Comparison of ENCODE assay signal across 29 cellular contexts in genomic region chr17:74619077-74619673, GRCh38. TPM values are rescaled to one million over a fixed set of nuclear protein-coding genes. Genes with fewer than 3 reads are reported as not detected.
A peak's percentile ranks its signal among the peaks of the same experiment; 100 is the strongest.
DNase-seq lines count a peak whose midpoint lies in the region; ATAC-seq and TF ChIP-seq lines count a peak whose summit lies in the region.
"Had no signal": no experiment of that assay in that cellular context is flagged by ENCODE, and none has a peak within 500 bp of the region (broad histone marks: within the 10 kb centered on the region; RNA-seq: fewer than 3 reads in every experiment).

No MANE protein-coding gene starts in this region.

- peaks cover 10% of the 10 kb centered on the region for H3K4me1 Mint-ChIP-seq in MCF 10A (ENCODE audit: insufficient read depth, unreplicated experiment)
- peaks cover 14% of the 10 kb centered on the region for H3K4me1 Mint-ChIP-seq in nephron progenitor cell
- H3K4me1 Mint-ChIP-seq: activated T-helper 17 cell treated with anti-CD3 and anti-CD28 coated beads, Interleukin-2, amount 50 U/mL, for 72 hours; mesothelial cell of epicardium; WTC11 had no signal

- H3K9me3 ChIP-seq in mammary epithelial cell (replicated peaks; ENCODE audit: insufficient read depth, low read length): no peaks in the 10 kb centered on the region
- H3K9me3 ChIP-seq: ovary, upper lobe of left lung had no signal

- H2BK15ac ChIP-seq in mesendoderm (replicated peaks; ENCODE audit: low read depth): no peak overlapping the region

- H4K8ac ChIP-seq in mesendoderm (ENCODE audit: low read depth, low read length): no peak overlapping the region

- dilution Hi-C loops in mammary epithelial cell (cut with HindIII; ENCODE audit: low sequenced_read_pairs): loop anchor here (5.0 kb wide), 2 partner anchors 48 to 52 kb away; partner anchors contain the start of gene CD300H

- H3K36me3 ChIP-seq in mammary epithelial cell (ENCODE audit: insufficient read depth, low read length): no peaks in the 10 kb centered on the region
- H3K36me3 ChIP-seq in mesendoderm (ENCODE audit: control insufficient read depth, insufficient read depth, low read length): no peaks in the 10 kb centered on the region
- H3K36me3 ChIP-seq: ovary, upper lobe of left lung had no signal

- no peak overlapping the region for H3K4me2 ChIP-seq in mammary epithelial cell (ENCODE audit: insufficient read depth, low read depth, low read length)
- H3K4me2 ChIP-seq in mesendoderm (ENCODE audit: low read length): no peak overlapping the region

- no peaks in the 10 kb centered on the region for H3K79me1 ChIP-seq in mesendoderm (ENCODE audit: low read length)

- H2AK5ac ChIP-seq in mesendoderm (ENCODE audit: low read length): no peak overlapping the region

- H3K4me3 ChIP-seq in mammary epithelial cell (replicated peaks in 1 of 3; ENCODE audit: insufficient read depth in 1 of 3, low read depth in 2 of 3, low read length in 3 of 3): no peak overlapping the region
- no peak overlapping the region for H3K4me3 ChIP-seq in fibroblast of the aortic adventitia (ENCODE audit: low read depth, low read length)
- no peak overlapping the region for H3K4me3 ChIP-seq in mesendoderm (ENCODE audit: low read length)
- H3K4me3 ChIP-seq: GM12878, ovary, upper lobe of left lung had no signal

- no peak for ATAC-seq in GM19328 (IDR thresholded peaks at IDR 0.05; ENCODE audit: unreplicated experiment)
- ATAC-seq: activated T-helper 17 cell treated with anti-CD3 and anti-CD28 coated beads, Interleukin-2, amount 50 U/mL, for 72 hours; esophagus mucosa; GM12878; natural killer cell; WTC11 had no signal

- WGBS in mammary epithelial cell (ENCODE audit: low coverage, missing lambda C conversion rate): 65% methylated on average over 2 of the region's 2 CpGs
- no CpG with 5 or more reads among the region's 2 CpGs for WGBS in mesendoderm (ENCODE audit: extremely low coverage, insufficient coverage, low lambda C conversion rate)

- H3K4me3 Mint-ChIP-seq in MCF 10A (ENCODE audit: unreplicated experiment) (no peak overlapping the region), nephron progenitor cell (no peak overlapping the region)
- H3K4me3 Mint-ChIP-seq: activated naive CD8-positive, alpha-beta T cell; activated T-helper 17 cell treated with anti-CD3 and anti-CD28 coated beads, Interleukin-2, amount 50 U/mL, for 72 hours; mesothelial cell of epicardium; natural killer cell; WTC11 had no signal

- H3K4ac ChIP-seq in mesendoderm (ENCODE audit: low read depth, low read length): no peak overlapping the region

- H2BK120ac ChIP-seq in mesendoderm (ENCODE audit: low read depth, low read length): no peak overlapping the region

- intact Hi-C loops in MCF 10A (cut with micrococcal nuclease) (no loop called here), mammary epithelial cell (cut with micrococcal nuclease) (no loop called here)

- H3K4me1 ChIP-seq in mammary epithelial cell (ENCODE audit: insufficient read depth, low read length) (no peaks in the 10 kb centered on the region), mesendoderm (ENCODE audit: control insufficient read depth, low read depth, low read length) (no peaks in the 10 kb centered on the region)

- no peaks in the 10 kb centered on the region for H4K20me1 ChIP-seq in mammary epithelial cell (ENCODE audit: insufficient read depth, low read length)

- no peak overlapping the region for H3K56ac ChIP-seq in mesendoderm (ENCODE audit: low read length)

- TF ChIP-seq CTCF in MCF 10A (IDR thresholded peaks at IDR 0.05; ENCODE audit: unreplicated experiment): no peak
- no peak for TF ChIP-seq CTCF in mammary epithelial cell (conservative IDR thresholded peaks at IDR 0.05 in 1 of 2, IDR thresholded peaks at IDR 0.05 in 1 of 2; ENCODE audit: extremely low read depth in 1 of 2, insufficient read depth in 1 of 2, low read depth in 1 of 2, low read length in 2 of 2)
- no peak for TF ChIP-seq CTCF in fibroblast of the aortic adventitia (IDR thresholded peaks at IDR 0.05; ENCODE audit: insufficient read depth, low read length)
- no peak for TF ChIP-seq CTCF in nephron progenitor cell (IDR thresholded peaks at IDR 0.05)

- in situ Hi-C loops in mammary epithelial cell (cut with MboI; ENCODE audit: low sequenced_read_pairs in 2 of 2): no loop called here

- no peak overlapping the region for H2BK5ac ChIP-seq in mesendoderm (ENCODE audit: low read length)

- CTCF ChIA-PET in MCF 10A (lab: Yijun Ruan, JAX): interaction anchor here (0.6 to 1.8 kb wide), 3 partner anchors 8 to 13 kb away, joined by 3 to 4 read pairs (median 4); no protein-coding TSS in a partner anchor
- CTCF ChIA-PET in mammary epithelial cell (lab: Charles Lee; ENCODE audit: low non-redundant PET): no interaction called here

- no peak overlapping the region for H3K18ac ChIP-seq in mesendoderm (ENCODE audit: low read length)

- POLR2A ChIA-PET in MCF 10A (lab: Yijun Ruan, JAX): interaction anchor here (0.9 to 2.0 kb wide), 2 partner anchors 14 to 18 kb away, joined by 3 to 8 read pairs; no protein-coding TSS in a partner anchor

- peaks cover 3% of the 10 kb centered on the region for H3K27me3 ChIP-seq in mammary epithelial cell (ENCODE audit: insufficient read depth, low read length)
- no peaks in the 10 kb centered on the region for H3K27me3 ChIP-seq in mesendoderm (ENCODE audit: insufficient read depth, low read length, poor library complexity)
- H3K27me3 ChIP-seq: ovary, upper lobe of left lung had no signal

- no peak overlapping the region for H4K5ac ChIP-seq in mesendoderm (ENCODE audit: low read length)

- H3K9me3 Mint-ChIP-seq in MCF 10A (ENCODE audit: unreplicated experiment) (no peaks in the 10 kb centered on the region), nephron progenitor cell (no peaks in the 10 kb centered on the region)
- H3K9me3 Mint-ChIP-seq: activated T-helper 17 cell treated with anti-CD3 and anti-CD28 coated beads, Interleukin-2, amount 50 U/mL, for 72 hours; mesothelial cell of epicardium; natural killer cell had no signal

- H3K27me3 Mint-ChIP-seq in MCF 10A (ENCODE audit: insufficient read depth, unreplicated experiment) (peaks cover 86% of the 10 kb centered on the region), nephron progenitor cell (ENCODE audit: low read depth, poor library complexity) (peaks cover 82% of the 10 kb centered on the region)

- H3K79me2 ChIP-seq in mammary epithelial cell (ENCODE audit: insufficient read depth, low read length) (no peaks in the 10 kb centered on the region), mesendoderm (ENCODE audit: control insufficient read depth, insufficient read depth, low read length) (no peaks in the 10 kb centered on the region)

- no peak overlapping the region for H3K9ac ChIP-seq in mammary epithelial cell (ENCODE audit: insufficient read depth, low read length)
- no peak overlapping the region for H3K9ac ChIP-seq in mesendoderm (ENCODE audit: low read length)

- H3K36me3 Mint-ChIP-seq in MCF 10A (ENCODE audit: insufficient read depth, unreplicated experiment) (no peaks in the 10 kb centered on the region), nephron progenitor cell (ENCODE audit: low read depth) (no peaks in the 10 kb centered on the region)
- H3K36me3 Mint-ChIP-seq: activated naive CD8-positive, alpha-beta T cell; mesothelial cell of epicardium; natural killer cell; WTC11 had no signal

- H3K27ac Mint-ChIP-seq in MCF 10A (ENCODE audit: low read depth, unreplicated experiment): no peak overlapping the region
- peak overlapping the region; percentile 42 for H3K27ac Mint-ChIP-seq in nephron progenitor cell
- H3K27ac Mint-ChIP-seq: activated naive CD8-positive, alpha-beta T cell; activated T-helper 17 cell treated with anti-CD3 and anti-CD28 coated beads, Interleukin-2, amount 50 U/mL, for 72 hours; mesothelial cell of epicardium; natural killer cell; WTC11 had no signal

- H2AFZ ChIP-seq in mammary epithelial cell (ENCODE audit: low read depth, low read length): no peak overlapping the region

- no peak overlapping the region for H3K23ac ChIP-seq in mesendoderm (ENCODE audit: low read length)

- peak; percentile 25 for DNase-seq in MCF 10A (ENCODE audit: unreplicated experiment)
- no peak for DNase-seq in mammary epithelial cell
- peak; percentile 15 for DNase-seq in fibroblast of the aortic adventitia (ENCODE audit: low read depth)
- DNase-seq in nephron progenitor cell: no peak
- DNase-seq in mesendoderm: no peak
- DNase-seq: activated CD4-positive, alpha-beta T cell treated with anti-CD3 and anti-CD28 coated beads, Interleukin-2, amount 50 U/mL, for 4 hours; activated CD8-positive, alpha-beta memory T cell treated with anti-CD3 and anti-CD28 coated beads, Interleukin-2, amount 50 U/mL, for 4 hours; AML-193; DMS79; effector memory CD4-positive, alpha-beta T cell; Karpas-422; kidney glomerular epithelial cell; natural killer cell; NCI-H1092; NCI-H1930; NCI-H2227 treated with DMSO at 0.1 percent for 48 hours; ovary; stimulated activated CD8-positive, alpha-beta memory T cell treated with anti-CD3 and anti-CD28 coated beads, Interleukin-4, amount 100 ng/mL, for 48 hours; T1000; upper lobe of left lung had no signal

- BruUV-seq in MCF 10A (replicated peaks; lab: Mats Ljungman, UMichigan): no TSS peak
- BruUV-seq in mammary epithelial cell (replicated peaks; lab: Mats Ljungman, UMichigan): no TSS peak

- no peak overlapping the region for H3K27ac ChIP-seq in mammary epithelial cell (ENCODE audit: insufficient read depth, low read depth, low read length)
- no peak overlapping the region for H3K27ac ChIP-seq in mesendoderm (ENCODE audit: low read depth, low read length)
- H3K27ac ChIP-seq: 22Rv1, ovary, upper lobe of left lung had no signal

RNA-seq across cellular contexts. Expression of gene CD300E, which starts 4.4 kb away (rescaled TPM):
- total RNA-seq in MCF 10A (2022) (not detected in 2 replicates), mammary epithelial cell (not detected), fibroblast of the aortic adventitia (ENCODE audit: low replicate concordance) (not detected in 2 replicates)
- not detected for polyA plus RNA-seq in mammary epithelial cell
- polyA minus RNA-seq in mammary epithelial cell: not detected
- 0.21 TPM for polyA plus RNA-seq in mesendoderm (2013, experiment 1 of 2)
- 0.21 TPM for polyA plus RNA-seq in mesendoderm (2013, experiment 2 of 2)
- total RNA-seq: activated T-helper 17 cell treated with anti-CD3 and anti-CD28 coated beads, Interleukin-2, amount 50 U/mL, for 72 hours; GM12878; HT1080; mesothelial cell of epicardium; WTC11 had no signal
- polyA plus RNA-seq: GM12878 had no signal

RNA-seq across cellular contexts. Expression of gene CD300LD, which starts 27.1 kb away (rescaled TPM):
- not detected in 2 replicates for total RNA-seq in MCF 10A (2022)
- total RNA-seq in mammary epithelial cell: not detected
- polyA plus RNA-seq in mammary epithelial cell: not detected
- not detected for polyA minus RNA-seq in mammary epithelial cell
- total RNA-seq in fibroblast of the aortic adventitia (ENCODE audit: low replicate concordance): not detected in 2 replicates
- polyA plus RNA-seq in mesendoderm (2013, experiment 1 of 2): not detected
- polyA plus RNA-seq in mesendoderm (2013, experiment 2 of 2): not detected
- total RNA-seq: activated T-helper 17 cell treated with anti-CD3 and anti-CD28 coated beads, Interleukin-2, amount 50 U/mL, for 72 hours; esophagus mucosa; GM12878; HT1080; mesothelial cell of epicardium; natural killer cell; ovary; upper lobe of left lung; WTC11 had no signal
- polyA plus RNA-seq: GM12878, ovary had no signal

RNA-seq across cellular contexts. Expression of gene CD300H, which starts 51.9 kb away (rescaled TPM):
- total RNA-seq in MCF 10A (2022) (not detected in 2 replicates), mammary epithelial cell (not detected), fibroblast of the aortic adventitia (ENCODE audit: low replicate concordance) (not detected in 2 replicates)
- polyA plus RNA-seq in mammary epithelial cell: not detected
- polyA minus RNA-seq in mammary epithelial cell: not detected
- not detected for polyA plus RNA-seq in mesendoderm (2013, experiment 1 of 2)
- polyA plus RNA-seq in mesendoderm (2013, experiment 2 of 2): not detected
- total RNA-seq: activated T-helper 17 cell treated with anti-CD3 and anti-CD28 coated beads, Interleukin-2, amount 50 U/mL, for 72 hours; esophagus mucosa; GM12878; HT1080; mesothelial cell of epicardium; ovary; WTC11 had no signal
- polyA plus RNA-seq: GM12878, ovary had no signal

Comparison
In these comparisons a context has a peak if more than half of its experiments do, and no peak if none do; other contexts are left out.
1. DNase-seq: peak in MCF 10A (single experiment) and fibroblast of the aortic adventitia (single experiment); none in mammary epithelial cell (single experiment), nephron progenitor cell (single experiment) and mesendoderm (single experiment).